In the genomic region with DNA sequence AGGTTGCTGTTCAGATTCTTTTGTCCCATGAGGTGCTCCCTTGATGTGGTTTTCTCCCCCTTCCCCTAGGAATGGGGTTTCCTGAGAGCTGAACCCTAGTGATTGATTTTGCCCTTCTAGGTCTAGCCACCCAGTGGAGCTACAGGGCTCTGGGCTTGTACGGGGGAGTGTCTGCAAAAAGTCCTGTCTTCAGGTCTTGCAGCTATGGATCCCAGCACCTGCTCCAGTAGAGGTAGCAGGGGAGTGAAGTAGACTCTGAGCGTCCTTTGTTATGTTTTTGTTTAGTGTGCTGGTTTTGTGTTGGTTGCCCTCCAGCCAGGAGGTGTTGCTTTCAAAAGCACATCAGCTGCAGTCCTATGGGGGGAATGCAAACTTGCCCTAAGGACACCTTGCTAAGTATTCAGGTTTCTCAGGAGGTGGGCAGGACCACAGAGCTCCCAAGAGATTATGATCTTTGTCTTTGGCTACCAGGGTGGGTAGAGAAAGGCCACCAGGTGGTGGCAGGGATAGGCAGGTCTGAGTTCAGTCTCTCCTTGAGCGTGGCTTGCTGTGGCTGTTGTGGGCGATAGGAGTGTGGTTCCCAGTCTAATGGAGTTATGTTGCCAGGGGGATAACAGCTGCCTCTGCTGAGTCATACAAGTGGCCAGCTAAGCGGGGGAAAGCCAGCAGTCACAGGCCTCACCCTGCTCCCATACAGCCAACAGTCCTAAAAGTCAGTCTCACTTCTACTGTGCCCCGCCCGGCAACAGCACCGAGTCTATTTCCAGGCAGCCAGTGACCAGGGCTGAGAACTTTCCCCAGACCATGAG, we compare ENCODE assay signal across 8 cellular contexts.
DNase-seq lines count a peak whose midpoint lies in the region; ATAC-seq and TF ChIP-seq lines count a peak whose summit lies in the region.

No MANE protein-coding gene starts in this region.

- no peaks in the 10 kb centered on the region for H3K36me3 ChIP-seq in left lung
- no peaks in the 10 kb centered on the region for H3K36me3 ChIP-seq in CD4-positive, alpha-beta memory T cell (ENCODE audit: insufficient read depth, low read length)

- no peaks in the 10 kb centered on the region for H3K4me1 ChIP-seq in left lung
- no peaks in the 10 kb centered on the region for H3K4me1 ChIP-seq in CD4-positive, alpha-beta memory T cell (ENCODE audit: insufficient read depth, low read length)

- H3K27ac Mint-ChIP-seq in activated CD4-positive, alpha-beta T cell treated with anti-CD3 and anti-CD28 coated beads for 36 hours: no peak overlapping the region
- H3K27ac Mint-ChIP-seq in CD4-positive, alpha-beta memory T cell: no peak overlapping the region

- in situ Hi-C loops in astrocyte of the cerebellum (cut with HindIII; ENCODE audit: low sequenced_read_pairs): no loop called here
- in situ Hi-C loops in GM13977 (cut with MboI; ENCODE audit: low pct_unique_long_range_greater_than_20kb, low sequenced_read_pairs, unreplicated experiment): no loop called here

- no peaks in the 10 kb centered on the region for H3K27me3 ChIP-seq in left lung
- no peaks in the 10 kb centered on the region for H3K27me3 ChIP-seq in CD4-positive, alpha-beta memory T cell (ENCODE audit: insufficient read depth, low read length)

- TF ChIP-seq CTCF in astrocyte of the cerebellum (IDR thresholded peaks at IDR 0.05; ENCODE audit: low read depth, low read length, missing control alignments) (peak; percentile 17), left lung (IDR thresholded peaks at IDR 0.05) (no peak), GM13977 (IDR thresholded peaks at IDR 0.05; ENCODE audit: extremely low read depth, insufficient read depth, missing control alignments) (no peak)

- POLR2A ChIA-PET in activated CD4-positive, alpha-beta T cell treated with anti-CD3 and anti-CD28 coated beads for 36 hours (lab: Charles Lee): no interaction called here
- POLR2A ChIA-PET in CD4-positive, alpha-beta memory T cell (lab: Charles Lee; ENCODE audit: partially characterized antibody): no interaction called here

- DNase-seq in CMK (ENCODE audit: low read depth): peak; percentile 53
- DNase-seq in M059J (ENCODE audit: low read depth): peak; percentile 88
- peak; percentile 73 for DNase-seq in astrocyte of the cerebellum (ENCODE audit: low read depth)
- peak in 1 of 2 donors; percentile 61 for DNase-seq in left lung
- no peak for DNase-seq in GM13977 (ENCODE audit: low spot score)
- DNase-seq in globus pallidus (ENCODE audit: low spot score): no peak
- DNase-seq in activated CD4-positive, alpha-beta T cell treated with anti-CD3 and anti-CD28 coated beads for 36 hours: no peak
- no peak for DNase-seq in CD4-positive, alpha-beta memory T cell

- no peak overlapping the region for H3K4me3 Mint-ChIP-seq in activated CD4-positive, alpha-beta T cell treated with anti-CD3 and anti-CD28 coated beads for 36 hours
- no peak overlapping the region for H3K4me3 Mint-ChIP-seq in CD4-positive, alpha-beta memory T cell

- peak; percentile 93 for ATAC-seq in left lung
- ATAC-seq in activated CD4-positive, alpha-beta T cell treated with anti-CD3 and anti-CD28 coated beads for 36 hours: no peak

- peaks cover 42% of the 10 kb centered on the region for H3K27me3 Mint-ChIP-seq in activated CD4-positive, alpha-beta T cell treated with anti-CD3 and anti-CD28 coated beads for 36 hours
- H3K27me3 Mint-ChIP-seq in CD4-positive, alpha-beta memory T cell: peaks cover 26 to 40% of the 10 kb centered on the region in 2 donors

- H3K4me1 Mint-ChIP-seq in activated CD4-positive, alpha-beta T cell treated with anti-CD3 and anti-CD28 coated beads for 36 hours: no peaks in the 10 kb centered on the region
- peaks cover 0 to 1% (median 0%) of the 10 kb centered on the region in 4 donors for H3K4me1 Mint-ChIP-seq in CD4-positive, alpha-beta memory T cell

- H3K27ac ChIP-seq in left lung: no peak overlapping the region
- no peak overlapping the region for H3K27ac ChIP-seq in CD4-positive, alpha-beta memory T cell (ENCODE audit: low read depth, low read length)

- H3K4me3 ChIP-seq in astrocyte of the cerebellum (ENCODE audit: low read depth, low read length): no peak overlapping the region
- no peak overlapping the region for H3K4me3 ChIP-seq in left lung
- no peak overlapping the region for H3K4me3 ChIP-seq in CD4-positive, alpha-beta memory T cell (ENCODE audit: low read length in 2 of 2)

- CTCF ChIA-PET in activated CD4-positive, alpha-beta T cell treated with anti-CD3 and anti-CD28 coated beads for 36 hours (lab: Charles Lee): interaction anchor here (0.6 to 1.2 kb wide), 4 partner anchors 41 to 1373 kb away, joined by 3 read pairs; no protein-coding TSS in a partner anchor
- CTCF ChIA-PET in CD4-positive, alpha-beta memory T cell (lab: Charles Lee; ENCODE audit: partially characterized antibody): interaction anchor here (0.9 kb wide), 1 partner anchor 153 kb away, joined by 3 read pairs; no protein-coding TSS in a partner anchor

- intact Hi-C loops in left lung (cut with DNase I): no loop called here
- intact Hi-C loops in activated CD4-positive, alpha-beta T cell treated with anti-CD3 and anti-CD28 coated beads for 36 hours (cut with DNase I, micrococcal nuclease): no loop called here
- intact Hi-C loops in CD4-positive, alpha-beta memory T cell (cut with micrococcal nuclease): no loop called here

- H3K36me3 Mint-ChIP-seq in activated CD4-positive, alpha-beta T cell treated with anti-CD3 and anti-CD28 coated beads for 36 hours (ENCODE audit: low read depth): no peaks in the 10 kb centered on the region
- H3K36me3 Mint-ChIP-seq in CD4-positive, alpha-beta memory T cell: no peaks in the 10 kb centered on the region

- no peaks in the 10 kb centered on the region for H3K9me3 Mint-ChIP-seq in activated CD4-positive, alpha-beta T cell treated with anti-CD3 and anti-CD28 coated beads for 36 hours (ENCODE audit: low read depth)
- peaks cover 0 to 4% (median 3%) of the 10 kb centered on the region in 8 donors for H3K9me3 Mint-ChIP-seq in CD4-positive, alpha-beta memory T cell

- H3K9me3 ChIP-seq in left lung: no peaks in the 10 kb centered on the region
- H3K9me3 ChIP-seq in CD4-positive, alpha-beta memory T cell (ENCODE audit: control insufficient read depth in 1 of 2, low read length in 2 of 2): no peaks in the 10 kb centered on the region

Comparison
In these comparisons a context has a peak if more than half of its experiments do, and no peak if none do; other contexts are left out.
1. DNase-seq: peak in CMK (single experiment), M059J (single experiment) and astrocyte of the cerebellum (single experiment); none in GM13977 (single experiment), globus pallidus (single experiment), activated CD4-positive, alpha-beta T cell treated with anti-CD3 and anti-CD28 coated beads for 36 hours (single experiment) and CD4-positive, alpha-beta memory T cell (0 of 5).